8 cellular contexts compared by ENCODE assay signal in the genomic region with DNA sequence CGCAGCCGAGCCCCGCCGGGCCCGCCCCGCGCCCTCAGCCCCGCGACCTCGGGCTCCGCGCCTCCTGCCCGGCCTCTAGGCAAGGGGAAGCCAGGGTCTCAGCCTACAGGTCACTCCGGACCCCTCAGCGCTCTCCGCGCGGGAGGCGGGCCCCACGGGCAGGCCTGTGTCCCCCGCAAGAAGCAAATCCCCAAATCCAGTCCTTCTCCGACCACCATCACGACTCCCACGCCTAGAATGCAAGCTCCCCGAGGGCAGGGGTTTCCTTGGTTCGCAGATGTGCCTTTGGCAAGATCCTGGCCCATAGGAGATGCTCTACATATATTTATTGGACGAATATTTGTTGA. TPM values are rescaled to one million over a fixed set of nuclear protein-coding genes. Genes with fewer than 3 reads are reported as not detected.
DNase-seq lines count a peak whose midpoint lies in the region; ATAC-seq and TF ChIP-seq lines count a peak whose summit lies in the region.

No MANE protein-coding gene starts in this region.

- peaks cover 4% of the 10 kb centered on the region for H3K9me3 Mint-ChIP-seq in activated CD4-positive, alpha-beta T cell treated with anti-CD3 and anti-CD28 coated beads, Interleukin-2, amount 10 ng/mL, durations not matched to agents 24 days and 14 days

- no peaks in the 10 kb centered on the region for H3K4me1 Mint-ChIP-seq in activated CD4-positive, alpha-beta T cell treated with anti-CD3 and anti-CD28 coated beads, Interleukin-2, amount 10 ng/mL, durations not matched to agents 24 days and 14 days

- H3K4me1 ChIP-seq in mesendoderm (ENCODE audit: control insufficient read depth, low read depth, low read length) (no peaks in the 10 kb centered on the region), thymus (ENCODE audit: control insufficient read depth, insufficient read depth, low read length) (no peaks in the 10 kb centered on the region)

- ATAC-seq in HG02798 (IDR thresholded peaks at IDR 0.05; ENCODE audit: poor library complexity, unreplicated experiment): no peak

- no peaks in the 10 kb centered on the region for H3K36me3 Mint-ChIP-seq in activated CD4-positive, alpha-beta T cell treated with anti-CD3 and anti-CD28 coated beads, Interleukin-2, amount 10 ng/mL, durations not matched to agents 24 days and 14 days (ENCODE audit: low read depth)

- H3K4me3 ChIP-seq in mesendoderm (ENCODE audit: low read length) (no peak overlapping the region), thymus (ENCODE audit: low read length) (peak overlapping the region; percentile 50)

- peak overlapping the region; percentile 73 for H3K9ac ChIP-seq in mesendoderm (ENCODE audit: low read length)

- in situ Hi-C loops in GM13977 (cut with MboI; ENCODE audit: low pct_unique_long_range_greater_than_20kb, low sequenced_read_pairs, unreplicated experiment): no loop called here

- no peak overlapping the region for H2BK5ac ChIP-seq in mesendoderm (ENCODE audit: low read length)

- H3K4me3 Mint-ChIP-seq in activated CD4-positive, alpha-beta T cell treated with anti-CD3 and anti-CD28 coated beads, Interleukin-2, amount 10 ng/mL, durations not matched to agents 24 days and 14 days: peak overlapping the region; percentile 55

- H3K27me3 Mint-ChIP-seq in activated CD4-positive, alpha-beta T cell treated with anti-CD3 and anti-CD28 coated beads, Interleukin-2, amount 10 ng/mL, durations not matched to agents 24 days and 14 days: peaks cover 31% of the 10 kb centered on the region

- H3K18ac ChIP-seq in mesendoderm (ENCODE audit: low read length): peak overlapping the region; percentile 25

- no peak overlapping the region for H3K27ac Mint-ChIP-seq in activated CD4-positive, alpha-beta T cell treated with anti-CD3 and anti-CD28 coated beads, Interleukin-2, amount 10 ng/mL, durations not matched to agents 24 days and 14 days

- no peaks in the 10 kb centered on the region for H3K79me1 ChIP-seq in mesendoderm (ENCODE audit: low read length)

- H3K4ac ChIP-seq in mesendoderm (ENCODE audit: low read depth, low read length): peak overlapping the region; percentile 46

- peak overlapping the region; percentile 17 for H2BK120ac ChIP-seq in mesendoderm (ENCODE audit: low read depth, low read length)

- intact Hi-C loops in activated CD4-positive, alpha-beta T cell treated with anti-CD3 and anti-CD28 coated beads, Interleukin-2, amount 10 ng/mL, durations not matched to agents 24 days and 14 days (cut with micrococcal nuclease): no loop called here

- H3K36me3 ChIP-seq in mesendoderm (ENCODE audit: control insufficient read depth, insufficient read depth, low read length) (no peaks in the 10 kb centered on the region), thymus (ENCODE audit: control insufficient read depth, insufficient read depth) (no peaks in the 10 kb centered on the region)

- H4K5ac ChIP-seq in mesendoderm (ENCODE audit: low read length): no peak overlapping the region

- no peaks in the 10 kb centered on the region for H3K9me3 ChIP-seq in thymus (ENCODE audit: control insufficient read depth)

- H4K8ac ChIP-seq in mesendoderm (ENCODE audit: low read depth, low read length): no peak overlapping the region

- H3K56ac ChIP-seq in mesendoderm (ENCODE audit: low read length): peak overlapping the region; percentile 86

- no peak overlapping the region for H3K23ac ChIP-seq in mesendoderm (ENCODE audit: low read length)

- H2BK15ac ChIP-seq in mesendoderm (replicated peaks; ENCODE audit: low read depth): no peak overlapping the region

- H3K4me2 ChIP-seq in mesendoderm (ENCODE audit: low read length): peak overlapping the region; percentile 64

- H2AK5ac ChIP-seq in mesendoderm (ENCODE audit: low read length): no peak overlapping the region

- H3K27me3 ChIP-seq in mesendoderm (ENCODE audit: insufficient read depth, low read length, poor library complexity): no peaks in the 10 kb centered on the region
- peaks cover 15% of the 10 kb centered on the region for H3K27me3 ChIP-seq in thymus (ENCODE audit: control insufficient read depth, insufficient read depth)

- no peaks in the 10 kb centered on the region for H3K79me2 ChIP-seq in mesendoderm (ENCODE audit: control insufficient read depth, insufficient read depth, low read length)

- H3K27ac ChIP-seq in caudate nucleus (ENCODE audit: low read depth, low read length) (peak overlapping the region; percentile 84), mesendoderm (ENCODE audit: low read depth, low read length) (no peak overlapping the region), thymus (ENCODE audit: low read depth) (peak overlapping the region; percentile 73)

- DNase-seq in activated CD4-positive, alpha-beta T cell treated with anti-CD3 and anti-CD28 coated beads, Interleukin-2, amount 10 ng/mL, durations not matched to agents 24 days and 14 days: no peak
- DNase-seq in activated CD4-positive, alpha-beta T cell treated with anti-CD3 and anti-CD28 coated beads, Interleukin-2, amount 50 U/mL, for 4 hours: no peak
- peak in 2 of 61 donors; percentile 43 for DNase-seq in caudate nucleus (lab: John Stamatoyannopoulos, UW)
- DNase-seq in mesendoderm: peak; percentile 39
- DNase-seq in SW480 (ENCODE audit: low spot score): no peak
- no peak for DNase-seq in GM13977 (ENCODE audit: low spot score)

- no peak for TF ChIP-seq CTCF in GM13977 (IDR thresholded peaks at IDR 0.05; ENCODE audit: extremely low read depth, insufficient read depth, missing control alignments)

- WGBS in mesendoderm (ENCODE audit: extremely low coverage, insufficient coverage, low lambda C conversion rate): no CpG with 5 or more reads among the region's 27 CpGs
- 13% methylated on average over 27 of the region's 27 CpGs for WGBS in thymus

RNA-seq across cellular contexts. Expression of gene CCDC149, which starts 0.2 kb away (rescaled TPM):
- total RNA-seq in activated CD4-positive, alpha-beta T cell treated with anti-CD3 and anti-CD28 coated beads, Interleukin-2, amount 10 ng/mL, durations not matched to agents 24 days and 14 days: not detected in 2 replicates
- 2.3 TPM for polyA plus RNA-seq in mesendoderm (2013, experiment 1 of 2)
- 2.4 TPM for polyA plus RNA-seq in mesendoderm (2013, experiment 2 of 2)
- 6.2 TPM for polyA plus RNA-seq in thymus
